1 cellular context compared by ENCODE assay signal in genomic region chr5:149546974-149547373, GRCh38.
TF ChIP-seq lines count a peak whose summit lies in the region.

No MANE protein-coding gene starts in this region.

TF ChIP-seq in GM12878, 131 proteins besides CTCF, POLR2A, EP300 and RAD21:
- TF ChIP-seq USF1 (IDR thresholded peaks at IDR 0.05; ENCODE audit: borderline replicate concordance, extremely low read length, insufficient read depth, low read depth, low read length) (no peak), RCOR1 (conservative IDR thresholded peaks at IDR 0.05; ENCODE audit: low read depth, low read length) (no peak), IRF5 (IDR thresholded peaks at IDR 0.05; ENCODE audit: borderline replicate concordance) (no peak), KLF5 (IDR thresholded peaks at IDR 0.05; ENCODE audit: partially characterized antibody) (no peak), HDGF (IDR thresholded peaks at IDR 0.05) (no peak), HDAC2 (IDR thresholded peaks at IDR 0.05) (no peak), WRNIP1 (IDR thresholded peaks at IDR 0.05; ENCODE audit: borderline replicate concordance, low read depth, low read length) (no peak), ZNF274 (IDR thresholded peaks at IDR 0.05; ENCODE audit: insufficient read depth, insufficient read length) (no peak), CEBPZ (IDR thresholded peaks at IDR 0.05; ENCODE audit: low read depth, low read length) (no peak), E4F1 (IDR thresholded peaks at IDR 0.05; ENCODE audit: borderline replicate concordance, partially characterized antibody) (no peak), NFXL1 (IDR thresholded peaks at IDR 0.05; ENCODE audit: borderline replicate concordance) (no peak), IKZF2 (IDR thresholded peaks at IDR 0.05) (no peak), SUZ12 (IDR thresholded peaks at IDR 0.05; ENCODE audit: unreplicated experiment) (no peak), ZSCAN29 (IDR thresholded peaks at IDR 0.05) (no peak), ZBTB4 (CRISPR knock-in tag; IDR thresholded peaks at IDR 0.05) (no peak), ETV6 (conservative IDR thresholded peaks at IDR 0.05 in 1 of 2, IDR thresholded peaks at IDR 0.05 in 1 of 2; ENCODE audit: borderline replicate concordance in 1 of 2, low read depth in 1 of 2) (no peak), SRF (IDR thresholded peaks at IDR 0.05; ENCODE audit: low read depth in 2 of 2, low read length in 2 of 2) (no peak), TCF12 (IDR thresholded peaks at IDR 0.05; ENCODE audit: low read depth, low read length) (no peak), JUND (IDR thresholded peaks at IDR 0.05; ENCODE audit: low read depth, low read length) (no peak), YY1 (IDR thresholded peaks at IDR 0.05; ENCODE audit: low read depth, low read length) (no peak)
